In genomic region chr6:141403103-141403502, GRCh38 we compare ENCODE assay signal across 22 cellular contexts.
DNase-seq lines count a peak whose midpoint lies in the region; ATAC-seq and TF ChIP-seq lines count a peak whose summit lies in the region.
"Had no signal": no experiment of that assay in that cellular context is flagged by ENCODE, and none has a peak within 500 bp of the region (broad histone marks: within the 10 kb centered on the region; RNA-seq: fewer than 3 reads in every experiment).

No MANE protein-coding gene starts in this region.

- intact Hi-C loops in activated CD4-positive, alpha-beta memory T cell treated with anti-CD3 and anti-CD28 coated beads for 36 hours (cut with micrococcal nuclease) = no loop called here
- intact Hi-C loops in tibial artery (cut with DNase I; ENCODE audit: low total_unique reads) = no loop called here

- H3K27me3 ChIP-seq in adipocyte (replicated peaks; ENCODE audit: control insufficient read depth, insufficient read depth, low read length) (no peaks in the 10 kb centered on the region), tibial artery (no peaks in the 10 kb centered on the region)
- H3K27me3 ChIP-seq: BE2C, MG63, Peyer's patch had no signal

- H3K27ac Mint-ChIP-seq in activated CD4-positive, alpha-beta memory T cell treated with anti-CD3 and anti-CD28 coated beads, Interleukin-2, amount 10 ng/mL, durations not matched to agents 7 days and 5 days = peak overlapping the region; percentile 28
- no peak overlapping the region for H3K27ac Mint-ChIP-seq in activated CD4-positive, alpha-beta memory T cell treated with anti-CD3 and anti-CD28 coated beads for 36 hours
- H3K27ac Mint-ChIP-seq in stimulated activated naive B cell treated with anti-CD40 and anti-IgM and Interleukin-4, amounts not matched to agents 10 μg/mL and 1 μg/mL and 100 μg/mL, for 72 hours = no peak overlapping the region
- H3K27ac Mint-ChIP-seq: activated T-helper 2 cell treated with anti-CD3 and anti-CD28 coated beads, Interferon-gamma antibody, Interleukin-2, Interleukin-4, amounts not matched to agents 10 μg/mL and 5 μg/mL and 100 μg/mL, durations not matched to agents 14 hours and 24 hours and 36 hours had no signal

- no peak overlapping the region for H3K4me3 Mint-ChIP-seq in activated CD4-positive, alpha-beta memory T cell treated with anti-CD3 and anti-CD28 coated beads, Interleukin-2, amount 10 ng/mL, durations not matched to agents 7 days and 5 days
- no peak overlapping the region for H3K4me3 Mint-ChIP-seq in activated CD4-positive, alpha-beta memory T cell treated with anti-CD3 and anti-CD28 coated beads for 36 hours
- no peak overlapping the region for H3K4me3 Mint-ChIP-seq in stimulated activated naive B cell treated with anti-CD40 and anti-IgM and Interleukin-4, amounts not matched to agents 10 μg/mL and 1 μg/mL and 100 μg/mL, for 72 hours
- H3K4me3 Mint-ChIP-seq: neural crest cell had no signal

- peaks cover 15% of the 10 kb centered on the region for H3K9me3 Mint-ChIP-seq in activated CD4-positive, alpha-beta memory T cell treated with anti-CD3 and anti-CD28 coated beads, Interleukin-2, amount 10 ng/mL, durations not matched to agents 7 days and 5 days
- H3K9me3 Mint-ChIP-seq in activated CD4-positive, alpha-beta memory T cell treated with anti-CD3 and anti-CD28 coated beads for 36 hours = peaks cover 12% of the 10 kb centered on the region
- peaks cover 6 to 7% of the 10 kb centered on the region in 2 donors for H3K9me3 Mint-ChIP-seq in stimulated activated naive B cell treated with anti-CD40 and anti-IgM and Interleukin-4, amounts not matched to agents 10 μg/mL and 1 μg/mL and 100 μg/mL, for 72 hours

- H3K27ac ChIP-seq in tibial artery = peak overlapping the region; percentile 60 to 62
- H3K27ac ChIP-seq: Peyer's patch, prostate gland had no signal

- no peaks in the 10 kb centered on the region for H3K36me3 Mint-ChIP-seq in activated CD4-positive, alpha-beta memory T cell treated with anti-CD3 and anti-CD28 coated beads, Interleukin-2, amount 10 ng/mL, durations not matched to agents 7 days and 5 days (ENCODE audit: low read depth)
- peaks cover 7% of the 10 kb centered on the region for H3K36me3 Mint-ChIP-seq in activated CD4-positive, alpha-beta memory T cell treated with anti-CD3 and anti-CD28 coated beads for 36 hours
- H3K36me3 Mint-ChIP-seq in stimulated activated naive B cell treated with anti-CD40 and anti-IgM and Interleukin-4, amounts not matched to agents 10 μg/mL and 1 μg/mL and 100 μg/mL, for 72 hours = peaks cover 3% of the 10 kb centered on the region in 2 donors

- H3K4me1 Mint-ChIP-seq in activated CD4-positive, alpha-beta memory T cell treated with anti-CD3 and anti-CD28 coated beads, Interleukin-2, amount 10 ng/mL, durations not matched to agents 7 days and 5 days = peaks cover 19% of the 10 kb centered on the region
- peaks cover 8% of the 10 kb centered on the region for H3K4me1 Mint-ChIP-seq in activated CD4-positive, alpha-beta memory T cell treated with anti-CD3 and anti-CD28 coated beads for 36 hours (ENCODE audit: low read depth)
- H3K4me1 Mint-ChIP-seq in stimulated activated naive B cell treated with anti-CD40 and anti-IgM and Interleukin-4, amounts not matched to agents 10 μg/mL and 1 μg/mL and 100 μg/mL, for 72 hours = peaks cover 0 to 6% of the 10 kb centered on the region in 2 donors
- H3K4me1 Mint-ChIP-seq: neural crest cell had no signal

- CTCF ChIA-PET in activated CD4-positive, alpha-beta memory T cell treated with anti-CD3 and anti-CD28 coated beads, Interleukin-2, amount 10 ng/mL, durations not matched to agents 7 days and 5 days (lab: Charles Lee) = no interaction called here
- CTCF ChIA-PET in activated CD4-positive, alpha-beta memory T cell treated with anti-CD3 and anti-CD28 coated beads for 36 hours (lab: Charles Lee) = no interaction called here

- peak overlapping the region; percentile 82 for H3K9ac ChIP-seq in adipocyte (ENCODE audit: low read length)

- H3K4me3 ChIP-seq in adipocyte (ENCODE audit: low read length) (peak overlapping the region; percentile 74), tibial artery (no peak overlapping the region)
- H3K4me3 ChIP-seq: HAP-1, MG63, Peyer's patch, prostate gland had no signal

- no peaks in the 10 kb centered on the region for H3K27me3 Mint-ChIP-seq in activated CD4-positive, alpha-beta memory T cell treated with anti-CD3 and anti-CD28 coated beads, Interleukin-2, amount 10 ng/mL, durations not matched to agents 7 days and 5 days
- no peaks in the 10 kb centered on the region for H3K27me3 Mint-ChIP-seq in activated CD4-positive, alpha-beta memory T cell treated with anti-CD3 and anti-CD28 coated beads for 36 hours
- no peaks in the 10 kb centered on the region for H3K27me3 Mint-ChIP-seq in stimulated activated naive B cell treated with anti-CD40 and anti-IgM and Interleukin-4, amounts not matched to agents 10 μg/mL and 1 μg/mL and 100 μg/mL, for 72 hours

- peaks cover 9% of the 10 kb centered on the region for H3K9me3 ChIP-seq in adipocyte (ENCODE audit: control insufficient read depth, low read length)
- peaks cover 0 to 6% (median 2%) of the 10 kb centered on the region in 3 donors for H3K9me3 ChIP-seq in tibial artery
- H3K9me3 ChIP-seq: BE2C, Peyer's patch, prostate gland had no signal

- POLR2A ChIA-PET in activated CD4-positive, alpha-beta memory T cell treated with anti-CD3 and anti-CD28 coated beads, Interleukin-2, amount 10 ng/mL, durations not matched to agents 7 days and 5 days (lab: Charles Lee) = no interaction called here
- POLR2A ChIA-PET in activated CD4-positive, alpha-beta memory T cell treated with anti-CD3 and anti-CD28 coated beads for 36 hours (lab: Charles Lee) = no interaction called here

- ATAC-seq in stimulated activated naive B cell treated with anti-CD40 and anti-IgM and Interleukin-4, amounts not matched to agents 10 μg/mL and 1 μg/mL and 100 μg/mL, for 72 hours (replicated peaks) = no peak
- ATAC-seq: activated CD4-positive, CD25-positive, alpha-beta regulatory T cell treated with anti-CD3 and anti-CD28 coated beads, Interleukin-2, amount 50 U/mL, for 24 hours had no signal

- H3K4me1 ChIP-seq in adipocyte (ENCODE audit: control insufficient read depth, insufficient read depth, low read length) (peaks cover 63% of the 10 kb centered on the region), tibial artery (peaks cover 0 to 60% (median 20%) of the 10 kb centered on the region in 4 donors)
- H3K4me1 ChIP-seq: BE2C, Peyer's patch had no signal

- H3K36me3 ChIP-seq in adipocyte (ENCODE audit: control insufficient read depth, insufficient read depth, low read length, severe bottlenecking) (no peaks in the 10 kb centered on the region), tibial artery (no peaks in the 10 kb centered on the region)
- H3K36me3 ChIP-seq: BE2C, HAP-1, MG63, Peyer's patch, prostate gland had no signal

- no peak for DNase-seq in activated CD4-positive, alpha-beta memory T cell treated with anti-CD3 and anti-CD28 coated beads, Interleukin-2, amount 10 ng/mL, durations not matched to agents 7 days and 5 days
- DNase-seq in activated CD4-positive, alpha-beta memory T cell treated with anti-CD3 and anti-CD28 coated beads for 36 hours = no peak
- DNase-seq in adipocyte (ENCODE audit: low read depth) (no peak), islet precursor cell (peak; percentile 44), tibial artery (no peak), NCI-H2107 treated with DMSO at 0.1 percent for 48 hours (lab: John Stamatoyannopoulos, UW; ENCODE audit: unreplicated experiment) (no peak), NCI-H446 treated with DMSO at 0.1 percent for 48 hours (lab: John Stamatoyannopoulos, UW) (no peak)
- DNase-seq in stimulated activated naive B cell treated with anti-CD40 and anti-IgM and Interleukin-4, amounts not matched to agents 10 μg/mL and 1 μg/mL and 100 μg/mL, for 72 hours = no peak
- DNase-seq: 8988T; BE2C; caudate nucleus; MG63; NCI-H146; NCI-H2227 treated with DMSO at 0.1 percent for 48 hours; Peyer's patch; stimulated activated CD8-positive, alpha-beta memory T cell treated with anti-CD3 and anti-CD28 coated beads, Interleukin-4, amount 100 ng/mL, for 48 hours; T1000 had no signal

- no peak for TF ChIP-seq CTCF in tibial artery (IDR thresholded peaks at IDR 0.05)
